In genomic region chr15:28994142-28994829, GRCh38 we compare ENCODE assay signal across 12 cellular contexts.
DNase-seq lines count a peak whose midpoint lies in the region; ATAC-seq and TF ChIP-seq lines count a peak whose summit lies in the region.
"Had no signal": no experiment of that assay in that cellular context is flagged by ENCODE, and none has a peak within 500 bp of the region (broad histone marks: within the 10 kb centered on the region; RNA-seq: fewer than 3 reads in every experiment).

No MANE protein-coding gene starts in this region.

- peak overlapping the region; percentile 58 for H3K27ac Mint-ChIP-seq in activated T-cell treated with anti-CD3 and anti-CD28 coated beads, Interleukin-2, amount 50 U/mL, for 24 hours
- H3K27ac Mint-ChIP-seq in glutamatergic neuron (ENCODE audit: unreplicated experiment) = peak overlapping the region; percentile 16
- H3K27ac Mint-ChIP-seq in progenitor cell of endocrine pancreas = no peak overlapping the region

- peaks cover 24% of the 10 kb centered on the region for H3K36me3 Mint-ChIP-seq in activated T-cell treated with anti-CD3 and anti-CD28 coated beads, Interleukin-2, amount 50 U/mL, for 24 hours (ENCODE audit: low read depth)
- H3K36me3 Mint-ChIP-seq in glutamatergic neuron (ENCODE audit: unreplicated experiment) (peaks cover 17% of the 10 kb centered on the region), progenitor cell of endocrine pancreas (ENCODE audit: insufficient read depth) (peaks cover 4% of the 10 kb centered on the region)

- ATAC-seq in GM18519 (IDR thresholded peaks at IDR 0.05; ENCODE audit: low FRiP score, unreplicated experiment) (no peak), HG03159 (IDR thresholded peaks at IDR 0.05; ENCODE audit: unreplicated experiment) (no peak)

- peak overlapping the region; percentile 16 for H3K4me3 Mint-ChIP-seq in activated T-cell treated with anti-CD3 and anti-CD28 coated beads, Interleukin-2, amount 50 U/mL, for 24 hours
- H3K4me3 Mint-ChIP-seq in glutamatergic neuron (ENCODE audit: unreplicated experiment) (peak overlapping the region; percentile 57), progenitor cell of endocrine pancreas (ENCODE audit: low read depth) (no peak overlapping the region)

- peaks cover 55% of the 10 kb centered on the region for H3K4me1 Mint-ChIP-seq in activated T-cell treated with anti-CD3 and anti-CD28 coated beads, Interleukin-2, amount 50 U/mL, for 24 hours (ENCODE audit: low read depth)
- H3K4me1 Mint-ChIP-seq in glutamatergic neuron (ENCODE audit: low read depth, unreplicated experiment) (peaks cover 70% of the 10 kb centered on the region), progenitor cell of endocrine pancreas (ENCODE audit: low read depth) (peaks cover 18% of the 10 kb centered on the region)

- no peaks in the 10 kb centered on the region for H3K9me3 Mint-ChIP-seq in activated T-cell treated with anti-CD3 and anti-CD28 coated beads, Interleukin-2, amount 50 U/mL, for 24 hours
- H3K9me3 Mint-ChIP-seq in glutamatergic neuron (ENCODE audit: unreplicated experiment) (peaks cover 20% of the 10 kb centered on the region), progenitor cell of endocrine pancreas (ENCODE audit: low read depth) (peaks cover 4% of the 10 kb centered on the region)

- DNase-seq in NOMO-1 treated with dmso at 0.1 percent for 144 hours (lab: John Stamatoyannopoulos, UW; ENCODE audit: unreplicated experiment) = peak; percentile 57
- DNase-seq in activated T-cell treated with anti-CD3 and anti-CD28 coated beads, Interleukin-2, amount 50 U/mL, for 24 hours = peak; percentile 71
- no peak for DNase-seq in glutamatergic neuron
- DNase-seq in stimulated activated CD8-positive, alpha-beta memory T cell treated with anti-CD3 and anti-CD28 coated beads, Interleukin-15, amount 100 ng/mL, for 1 hour (ENCODE audit: low read depth) = peak; percentile 14
- no peak for DNase-seq in NCI-H446 (lab: John Stamatoyannopoulos, UW)
- no peak for DNase-seq in progenitor cell of endocrine pancreas (ENCODE audit: low spot score, unreplicated experiment)
- DNase-seq: central memory CD4-positive, alpha-beta T cell; GM23248; NCI-H187 treated with DMSO at 0.1 percent for 48 hours; NK-92 treated with Interleukin-12 subunit alpha and Interleukin-12 subunit beta, amount 100 ng/mL, for 24 hours had no signal

- TF ChIP-seq CTCF in glutamatergic neuron (IDR thresholded peaks at IDR 0.05; ENCODE audit: partially characterized antibody, unreplicated experiment) (no peak), progenitor cell of endocrine pancreas (IDR thresholded peaks at IDR 0.05; ENCODE audit: unreplicated experiment) (no peak)

- no peaks in the 10 kb centered on the region for H3K27me3 Mint-ChIP-seq in activated T-cell treated with anti-CD3 and anti-CD28 coated beads, Interleukin-2, amount 50 U/mL, for 24 hours
- H3K27me3 Mint-ChIP-seq in glutamatergic neuron (ENCODE audit: unreplicated experiment) = peaks cover 13% of the 10 kb centered on the region
- H3K27me3 Mint-ChIP-seq in progenitor cell of endocrine pancreas = no peaks in the 10 kb centered on the region

Comparison
In these comparisons a context has a peak if more than half of its experiments do, and no peak if none do; other contexts are left out.
1. DNase-seq: peak in NOMO-1 treated with dmso at 0.1 percent for 144 hours (single experiment), activated T-cell treated with anti-CD3 and anti-CD28 coated beads, Interleukin-2, amount 50 U/mL, for 24 hours (single experiment) and stimulated activated CD8-positive, alpha-beta memory T cell treated with anti-CD3 and anti-CD28 coated beads, Interleukin-15, amount 100 ng/mL, for 1 hour (single experiment); none in glutamatergic neuron (single experiment), NCI-H446 (0 of 2) and progenitor cell of endocrine pancreas (single experiment).